In the genomic region with DNA sequence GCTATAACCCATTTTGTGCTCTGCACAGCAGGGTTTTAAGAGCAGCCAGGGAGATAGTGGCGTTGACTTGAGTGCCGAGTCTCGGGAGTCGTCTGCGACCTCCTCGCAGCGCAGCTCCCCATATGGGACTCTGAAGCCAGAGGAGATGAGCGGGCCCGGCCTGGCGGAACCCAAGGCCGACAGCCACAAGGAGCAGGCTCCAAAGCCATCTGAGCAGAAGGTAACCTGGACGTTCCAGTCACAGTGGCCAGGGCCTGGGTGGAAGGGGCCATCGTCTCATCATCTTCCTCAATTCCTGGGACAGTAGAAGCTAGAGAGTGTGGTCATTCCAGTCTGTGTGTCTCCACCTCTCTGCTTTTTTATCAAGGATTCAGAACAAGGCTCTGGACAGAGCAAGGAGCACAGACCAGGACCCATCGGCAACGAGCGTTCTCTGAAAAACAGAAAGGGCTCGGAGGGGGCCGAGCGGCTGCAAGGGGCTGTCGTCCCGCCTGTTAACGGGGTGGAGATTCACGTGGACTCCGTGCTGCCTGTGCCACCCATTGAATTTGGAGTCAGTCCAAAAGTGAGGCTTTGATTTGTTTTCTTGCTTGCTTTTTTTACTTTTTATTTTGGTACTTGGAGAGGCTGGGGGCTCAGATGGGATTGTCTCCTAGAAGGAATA, we compare ENCODE assay signal across 22 cellular contexts. TPM values are rescaled to one million over a fixed set of nuclear protein-coding genes. Genes with fewer than 3 reads are reported as not detected.
DNase-seq lines count a peak whose midpoint lies in the region; ATAC-seq and TF ChIP-seq lines count a peak whose summit lies in the region.
"Had no signal": no experiment of that assay in that cellular context is flagged by ENCODE, and none has a peak within 500 bp of the region (broad histone marks: within the 10 kb centered on the region; RNA-seq: fewer than 3 reads in every experiment).

No MANE protein-coding gene starts in this region.

- TF ChIP-seq CTCF in endothelial cell (IDR thresholded peaks at IDR 0.05; ENCODE audit: unreplicated experiment): no peak
- TF ChIP-seq CTCF in progenitor cell of endocrine pancreas (IDR thresholded peaks at IDR 0.05; ENCODE audit: unreplicated experiment): no peak

- no peaks in the 10 kb centered on the region for H3K4me1 Mint-ChIP-seq in stimulated activated naive CD8-positive, alpha-beta T cell treated with anti-CD3 and anti-CD28 coated beads, Interleukin-15, Interleukin-2, amounts not matched to agents 100 ng/mL and 50 ng/mL, for 24 hours (ENCODE audit: low read depth)
- peaks cover 12% of the 10 kb centered on the region for H3K4me1 Mint-ChIP-seq in stimulated activated naive CD8-positive, alpha-beta T cell treated with anti-CD3 and anti-CD28 coated beads, Interleukin-15, amount 100 ng/mL, for 72 hours
- H3K4me1 Mint-ChIP-seq in endothelial cell (ENCODE audit: unreplicated experiment) (no peaks in the 10 kb centered on the region), progenitor cell of endocrine pancreas (ENCODE audit: low read depth) (no peaks in the 10 kb centered on the region)
- H3K4me1 Mint-ChIP-seq: CD14-positive monocyte had no signal

- H3K9me3 Mint-ChIP-seq in stimulated activated naive CD8-positive, alpha-beta T cell treated with anti-CD3 and anti-CD28 coated beads, Interleukin-15, Interleukin-2, amounts not matched to agents 100 ng/mL and 50 ng/mL, for 24 hours: no peaks in the 10 kb centered on the region
- no peaks in the 10 kb centered on the region for H3K9me3 Mint-ChIP-seq in stimulated activated naive CD8-positive, alpha-beta T cell treated with anti-CD3 and anti-CD28 coated beads, Interleukin-15, amount 100 ng/mL, for 72 hours
- H3K9me3 Mint-ChIP-seq in endothelial cell (ENCODE audit: unreplicated experiment) (no peaks in the 10 kb centered on the region), progenitor cell of endocrine pancreas (ENCODE audit: low read depth) (no peaks in the 10 kb centered on the region)
- H3K9me3 Mint-ChIP-seq: activated CD4-positive, alpha-beta memory T cell treated with anti-CD3 and anti-CD28 coated beads for 36 hours; activated naive CD8-positive, alpha-beta T cell treated with anti-CD3 and anti-CD28 coated beads, Interleukin-2, amount 10 ng/mL, durations not matched to agents 7 days and 5 days; CD14-positive monocyte; dendritic cell treated with granulocyte-macrophage colony-stimulating factor and Interleukin-4, amounts not matched to agents 40 ng/mL and 50 ng/mL, for 4 days had no signal

- DNase-seq in stimulated activated naive CD8-positive, alpha-beta T cell treated with anti-CD3 and anti-CD28 coated beads, Interleukin-15, amount 100 ng/mL, for 72 hours: no peak
- DNase-seq in endothelial cell (ENCODE audit: low spot score): no peak
- DNase-seq in progenitor cell of endocrine pancreas (ENCODE audit: low spot score, unreplicated experiment): no peak
- DNase-seq in activated CD4-positive, alpha-beta T cell treated with anti-CD3 and anti-CD28 coated beads, Interleukin-2, amount 50 U/mL, for 4 hours: no peak
- DNase-seq in NCI-H446 treated with DMSO at 0.1 percent for 48 hours (lab: John Stamatoyannopoulos, UW): no peak
- DNase-seq: activated CD4-positive, alpha-beta memory T cell treated with anti-CD3 and anti-CD28 coated beads for 36 hours; activated naive CD8-positive, alpha-beta T cell treated with anti-CD3 and anti-CD28 coated beads, Interleukin-2, amount 10 ng/mL, durations not matched to agents 7 days and 5 days; foreskin melanocyte; GDM1; NCI-H1417 treated with DMSO at 0.1 percent for 48 hours; NCI-H2171; NCI-H69; nucleus accumbens; SIG-M5; stimulated activated CD4-positive, alpha-beta T cell treated with anti-CD3 and anti-CD28 coated beads, Interleukin-1b, Interleukin-23, amount 100 ng/mL, for 48 hours; stimulated activated naive CD8-positive, alpha-beta T cell treated with anti-CD3 and anti-CD28 coated beads, Interleukin-15, Interleukin-2, amounts not matched to agents 100 U/mL and 50 U/mL, for 24 hours; T-helper 1 cell had no signal

- no peak for ATAC-seq in stimulated activated naive CD8-positive, alpha-beta T cell treated with anti-CD3 and anti-CD28 coated beads, Interleukin-15, amount 100 ng/mL, for 72 hours
- no peak for ATAC-seq in HG03565 (IDR thresholded peaks at IDR 0.05; ENCODE audit: unreplicated experiment)
- no peak for ATAC-seq in GM21515 (IDR thresholded peaks at IDR 0.05; ENCODE audit: unreplicated experiment)
- ATAC-seq: stimulated activated naive CD8-positive, alpha-beta T cell treated with anti-CD3 and anti-CD28 coated beads, Interleukin-15, Interleukin-2, amounts not matched to agents 100 U/mL and 50 U/mL, for 24 hours had no signal

- H3K36me3 Mint-ChIP-seq in stimulated activated naive CD8-positive, alpha-beta T cell treated with anti-CD3 and anti-CD28 coated beads, Interleukin-15, Interleukin-2, amounts not matched to agents 100 ng/mL and 50 ng/mL, for 24 hours (ENCODE audit: low read depth): peaks cover 65% of the 10 kb centered on the region
- H3K36me3 Mint-ChIP-seq in endothelial cell (ENCODE audit: low read depth, unreplicated experiment) (peaks cover 70% of the 10 kb centered on the region), progenitor cell of endocrine pancreas (ENCODE audit: insufficient read depth) (peaks cover 29% of the 10 kb centered on the region)

- H3K27me3 Mint-ChIP-seq in stimulated activated naive CD8-positive, alpha-beta T cell treated with anti-CD3 and anti-CD28 coated beads, Interleukin-15, Interleukin-2, amounts not matched to agents 100 ng/mL and 50 ng/mL, for 24 hours: no peaks in the 10 kb centered on the region
- H3K27me3 Mint-ChIP-seq in stimulated activated naive CD8-positive, alpha-beta T cell treated with anti-CD3 and anti-CD28 coated beads, Interleukin-15, amount 100 ng/mL, for 72 hours: no peaks in the 10 kb centered on the region
- H3K27me3 Mint-ChIP-seq in endothelial cell (ENCODE audit: unreplicated experiment) (peaks cover 26% of the 10 kb centered on the region), progenitor cell of endocrine pancreas (no peaks in the 10 kb centered on the region)
- H3K27me3 Mint-ChIP-seq: activated CD4-positive, alpha-beta memory T cell treated with anti-CD3 and anti-CD28 coated beads for 36 hours; activated naive CD8-positive, alpha-beta T cell treated with anti-CD3 and anti-CD28 coated beads, Interleukin-2, amount 10 ng/mL, durations not matched to agents 7 days and 5 days; dendritic cell treated with granulocyte-macrophage colony-stimulating factor and Interleukin-4, amounts not matched to agents 40 ng/mL and 50 ng/mL, for 4 days had no signal

- H3K27ac Mint-ChIP-seq in stimulated activated naive CD8-positive, alpha-beta T cell treated with anti-CD3 and anti-CD28 coated beads, Interleukin-15, Interleukin-2, amounts not matched to agents 100 ng/mL and 50 ng/mL, for 24 hours: peak overlapping the region; percentile 34
- H3K27ac Mint-ChIP-seq in stimulated activated naive CD8-positive, alpha-beta T cell treated with anti-CD3 and anti-CD28 coated beads, Interleukin-15, amount 100 ng/mL, for 72 hours: peak overlapping the region in 1 of 2 donors; percentile 33
- H3K27ac Mint-ChIP-seq in endothelial cell (ENCODE audit: unreplicated experiment): peak overlapping the region; percentile 73
- H3K27ac Mint-ChIP-seq in progenitor cell of endocrine pancreas: peak overlapping the region; percentile 47
- H3K27ac Mint-ChIP-seq: activated CD4-positive, alpha-beta memory T cell treated with anti-CD3 and anti-CD28 coated beads for 36 hours; activated naive CD8-positive, alpha-beta T cell treated with anti-CD3 and anti-CD28 coated beads, Interleukin-2, amount 10 ng/mL, durations not matched to agents 7 days and 5 days; dendritic cell treated with granulocyte-macrophage colony-stimulating factor and Interleukin-4, amounts not matched to agents 40 ng/mL and 50 ng/mL, for 4 days had no signal

- no peak overlapping the region for H3K4me3 Mint-ChIP-seq in stimulated activated naive CD8-positive, alpha-beta T cell treated with anti-CD3 and anti-CD28 coated beads, Interleukin-15, Interleukin-2, amounts not matched to agents 100 ng/mL and 50 ng/mL, for 24 hours
- H3K4me3 Mint-ChIP-seq in stimulated activated naive CD8-positive, alpha-beta T cell treated with anti-CD3 and anti-CD28 coated beads, Interleukin-15, amount 100 ng/mL, for 72 hours: no peak overlapping the region
- H3K4me3 Mint-ChIP-seq in endothelial cell (ENCODE audit: unreplicated experiment): peak overlapping the region; percentile 85
- H3K4me3 Mint-ChIP-seq in progenitor cell of endocrine pancreas (ENCODE audit: low read depth): no peak overlapping the region
- H3K4me3 Mint-ChIP-seq: activated CD4-positive, alpha-beta memory T cell treated with anti-CD3 and anti-CD28 coated beads for 36 hours; activated naive CD8-positive, alpha-beta T cell treated with anti-CD3 and anti-CD28 coated beads, Interleukin-2, amount 10 ng/mL, durations not matched to agents 7 days and 5 days; CD14-positive monocyte; dendritic cell treated with granulocyte-macrophage colony-stimulating factor and Interleukin-4, amounts not matched to agents 40 ng/mL and 50 ng/mL, for 4 days had no signal

RNA-seq across cellular contexts. Expression of gene POMT1, which starts 20.2 kb away (rescaled TPM):
- total RNA-seq in endothelial cell (ENCODE audit: unreplicated experiment) (57.6 TPM), progenitor cell of endocrine pancreas (61.0 and 64.3 TPM in 2 replicates)

RNA-seq across cellular contexts. Expression of gene UCK1, which starts 48.6 kb away (rescaled TPM):
- total RNA-seq in endothelial cell (ENCODE audit: unreplicated experiment) (23.0 TPM), progenitor cell of endocrine pancreas (32.4 and 32.8 TPM in 2 replicates)
